ENCODE assay signal across 8 cellular contexts in the genomic region with DNA sequence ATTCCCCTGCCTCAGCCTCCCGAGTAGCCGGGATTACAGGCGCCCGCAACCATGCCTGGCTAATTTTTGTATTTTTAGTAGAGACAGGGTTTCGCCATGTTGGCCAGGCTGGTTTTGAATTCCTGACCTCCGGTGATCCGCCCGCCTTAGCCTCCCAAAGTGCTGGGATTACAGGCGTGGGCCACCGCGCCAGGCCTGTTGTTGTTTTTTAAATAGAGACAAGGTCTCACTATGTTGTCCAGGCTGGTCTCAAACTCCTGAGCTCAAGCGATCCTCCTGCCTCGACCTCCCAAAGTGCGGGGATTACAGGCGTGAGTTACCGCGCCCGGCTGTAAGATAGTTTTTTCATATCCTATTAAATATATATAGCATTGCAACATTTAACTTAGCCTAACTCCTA. TPM values are rescaled to one million over a fixed set of nuclear protein-coding genes. Genes with fewer than 3 reads are reported as not detected.
DNase-seq lines count a peak whose midpoint lies in the region; ATAC-seq and TF ChIP-seq lines count a peak whose summit lies in the region.
"Not testable (repeated sequence)": the region's sequence is repeated elsewhere in the genome, so short reads cannot be mapped to it uniquely, and the experiment has no call there.

No MANE protein-coding gene starts in this region.

- peaks cover 0 to 11% (median 1%) of the 10 kb centered on the region in 3 donors for H3K36me3 Mint-ChIP-seq in CD8-positive, alpha-beta memory T cell
- H3K36me3 Mint-ChIP-seq in activated naive CD8-positive, alpha-beta T cell treated with anti-CD3 and anti-CD28 coated beads, Interleukin-2, amount 10 ng/mL, durations not matched to agents 7 days and 5 days: peaks cover 23% of the 10 kb centered on the region
- H3K36me3 Mint-ChIP-seq in endodermal cell (ENCODE audit: low read depth); neural progenitor cell: not testable (repeated sequence)
- H3K36me3 Mint-ChIP-seq in immature natural killer cell: peaks cover 0 to 12% (median under 1%) of the 10 kb centered on the region in 3 donors

- peak overlapping the region; percentile 99 for H3K27ac ChIP-seq in CD8-positive, alpha-beta memory T cell (ENCODE audit: low read depth, low read length)
- not testable (repeated sequence) for H3K27ac ChIP-seq in Karpas-422 (ENCODE audit: low read length); WERI-Rb-1; endodermal cell (ENCODE audit: low read depth, low read length); neural progenitor cell
- H3K27ac ChIP-seq in stomach: peak overlapping the region in 3 of 5 donors; percentile 99 to 100 (median 99)

- not testable (repeated sequence) for TF ChIP-seq POLR2A in stomach (IDR thresholded peaks at IDR 0.05)

- H3K9me3 ChIP-seq in CD8-positive, alpha-beta memory T cell (ENCODE audit: low read length); Karpas-422 (ENCODE audit: low read length); WERI-Rb-1 (ENCODE audit: severe bottlenecking); endodermal cell (ENCODE audit: control insufficient read depth, low read length); neural progenitor cell (ENCODE audit: low read depth); stomach: not testable (repeated sequence)

- intact Hi-C loops in stomach (cut with DNase I; ENCODE audit: low total_unique reads): not testable (repeated sequence)

- H3K4me3 Mint-ChIP-seq in CD8-positive, alpha-beta memory T cell: peak overlapping the region; percentile 86 to 98 (median 94)
- H3K4me3 Mint-ChIP-seq in activated naive CD8-positive, alpha-beta T cell treated with anti-CD3 and anti-CD28 coated beads, Interleukin-2, amount 10 ng/mL, durations not matched to agents 7 days and 5 days: peak overlapping the region; percentile 91
- H3K4me3 Mint-ChIP-seq in endodermal cell (peak overlapping the region; percentile 77), immature natural killer cell (peak overlapping the region; percentile 36 to 100 (median 97)), neural progenitor cell (peak overlapping the region; percentile 93)

- H3K27me3 Mint-ChIP-seq in CD8-positive, alpha-beta memory T cell; activated naive CD8-positive, alpha-beta T cell treated with anti-CD3 and anti-CD28 coated beads, Interleukin-2, amount 10 ng/mL, durations not matched to agents 7 days and 5 days; endodermal cell (ENCODE audit: insufficient read depth); neural progenitor cell (ENCODE audit: insufficient read depth, low read depth): not testable (repeated sequence)
- H3K27me3 Mint-ChIP-seq in immature natural killer cell (ENCODE audit: low read depth in 3 of 3): peaks cover 3 to 12% (median 8%) of the 10 kb centered on the region in 3 donors

- H3K9me2 ChIP-seq in Karpas-422 (replicated peaks; ENCODE audit: insufficient read depth, low read length): not testable (repeated sequence)

- POLR2A ChIA-PET in CD8-positive, alpha-beta memory T cell (lab: Charles Lee): interaction anchor here (1.1 to 3.0 kb wide), 3 partner anchors 32 to 44 kb away, joined by 3 to 33 read pairs (median 7); partner anchors contain the start of gene IRS1
- POLR2A ChIA-PET in activated naive CD8-positive, alpha-beta T cell treated with anti-CD3 and anti-CD28 coated beads, Interleukin-2, amount 10 ng/mL, durations not matched to agents 7 days and 5 days (lab: Charles Lee): interaction anchor here (0.6 to 3.2 kb wide), 13 partner anchors 18 to 149 kb away, joined by 3 to 30 read pairs (median 8); partner anchors contain the start of gene IRS1

- H3K4me1 ChIP-seq in CD8-positive, alpha-beta memory T cell (ENCODE audit: insufficient read depth, low read length): peaks cover 45% of the 10 kb centered on the region
- peaks cover 38% of the 10 kb centered on the region for H3K4me1 ChIP-seq in Karpas-422 (ENCODE audit: low read length)
- H3K4me1 ChIP-seq in endodermal cell (ENCODE audit: control insufficient read depth, insufficient read depth, low read length); neural progenitor cell: not testable (repeated sequence)
- peaks cover 12 to 47% (median 33%) of the 10 kb centered on the region in 4 donors for H3K4me1 ChIP-seq in stomach

- CTCF ChIA-PET in CD8-positive, alpha-beta memory T cell (lab: Charles Lee): interaction anchor here (1.0 to 1.6 kb wide), 4 partner anchors 14 to 62 kb away, joined by 3 to 5 read pairs (median 4); partner anchors contain the start of gene IRS1

- not testable (repeated sequence) for H3K9me3 Mint-ChIP-seq in CD8-positive, alpha-beta memory T cell; activated naive CD8-positive, alpha-beta T cell treated with anti-CD3 and anti-CD28 coated beads, Interleukin-2, amount 10 ng/mL, durations not matched to agents 7 days and 5 days; endodermal cell; immature natural killer cell; neural progenitor cell

- not testable (repeated sequence) for H2AFZ ChIP-seq in Karpas-422 (ENCODE audit: low read length); neural progenitor cell (replicated peaks)

- H4K20me1 ChIP-seq in Karpas-422 (ENCODE audit: insufficient read depth, low read depth, low read length); neural progenitor cell (ENCODE audit: low read depth): not testable (repeated sequence)

- H3K4me2 ChIP-seq in Karpas-422 (ENCODE audit: low read depth, low read length, poor library complexity, severe bottlenecking): peak overlapping the region; percentile 87
- H3K4me2 ChIP-seq in neural progenitor cell: peak overlapping the region; percentile 70

- H3K9ac ChIP-seq in Karpas-422 (ENCODE audit: low read length): peak overlapping the region; percentile 86; the same call in 1 of the 2 replicates
- not testable (repeated sequence) for H3K9ac ChIP-seq in endodermal cell (ENCODE audit: extremely low read depth, low read length, poor library complexity, severe bottlenecking); neural progenitor cell

- H3K36me3 ChIP-seq in CD8-positive, alpha-beta memory T cell (ENCODE audit: insufficient read depth, low read length); Karpas-422 (ENCODE audit: insufficient read depth, low read length); WERI-Rb-1; endodermal cell (ENCODE audit: control insufficient read depth, insufficient read depth, low read length); neural progenitor cell; stomach: not testable (repeated sequence)

- WGBS in endodermal cell (ENCODE audit: insufficient coverage in 1 of 2, insufficient read length in 1 of 2), 2 experiments: 97 to 98% methylated on average over 11 to 18 of the region's 18 CpGs
- 85 to 93% (median 92%) methylated on average over 18 of the region's 18 CpGs for WGBS in stomach, 5 donors

- H3K79me2 ChIP-seq in Karpas-422 (ENCODE audit: low read length): peaks cover 16% of the 10 kb centered on the region
- peaks cover 16% of the 10 kb centered on the region for H3K79me2 ChIP-seq in neural progenitor cell (ENCODE audit: low read depth)

- TF ChIP-seq CTCF in WERI-Rb-1 (IDR thresholded peaks at IDR 0.05; ENCODE audit: low read depth, low read length); endodermal cell (conservative IDR thresholded peaks at IDR 0.05); neural progenitor cell (IDR thresholded peaks at IDR 0.05); stomach (IDR thresholded peaks at IDR 0.05): not testable (repeated sequence)

- not testable (repeated sequence) for TF ChIP-seq EP300 in stomach (IDR thresholded peaks at IDR 0.05)

- peaks cover 11% of the 10 kb centered on the region for H3F3A ChIP-seq in neural progenitor cell (ENCODE audit: low read depth)

- peaks cover 49 to 58% (median 57%) of the 10 kb centered on the region in 3 donors for H3K4me1 Mint-ChIP-seq in CD8-positive, alpha-beta memory T cell
- H3K4me1 Mint-ChIP-seq in activated naive CD8-positive, alpha-beta T cell treated with anti-CD3 and anti-CD28 coated beads, Interleukin-2, amount 10 ng/mL, durations not matched to agents 7 days and 5 days: peaks cover 39% of the 10 kb centered on the region
- not testable (repeated sequence) for H3K4me1 Mint-ChIP-seq in endodermal cell
- peaks cover 29 to 40% of the 10 kb centered on the region in 2 donors for H3K4me1 Mint-ChIP-seq in immature natural killer cell
- peaks cover 16% of the 10 kb centered on the region for H3K4me1 Mint-ChIP-seq in neural progenitor cell

- H3K27ac Mint-ChIP-seq in CD8-positive, alpha-beta memory T cell: peak overlapping the region in 4 of 8 donors; percentile 4 to 100 (median 98)
- peak overlapping the region; percentile 98 for H3K27ac Mint-ChIP-seq in activated naive CD8-positive, alpha-beta T cell treated with anti-CD3 and anti-CD28 coated beads, Interleukin-2, amount 10 ng/mL, durations not matched to agents 7 days and 5 days
- H3K27ac Mint-ChIP-seq in endodermal cell, immature natural killer cell, neural progenitor cell: not testable (repeated sequence)

- DNase-seq in CD8-positive, alpha-beta memory T cell; Karpas-422; WERI-Rb-1; activated naive CD8-positive, alpha-beta T cell treated with anti-CD3 and anti-CD28 coated beads, Interleukin-2, amount 10 ng/mL, durations not matched to agents 7 days and 5 days; endodermal cell; immature natural killer cell; neural progenitor cell (ENCODE audit: low spot score); stomach: not testable (repeated sequence)

- not testable (repeated sequence) for H3K27me3 ChIP-seq in CD8-positive, alpha-beta memory T cell (ENCODE audit: insufficient read depth, low read length, poor library complexity, severe bottlenecking); Karpas-422 (ENCODE audit: low read length); WERI-Rb-1 (ENCODE audit: insufficient read depth, low read depth, severe bottlenecking); endodermal cell (ENCODE audit: control insufficient read depth, insufficient read depth, low read length, poor library complexity, severe bottlenecking); stomach
- H3K27me3 ChIP-seq in neural progenitor cell: peaks cover 12% of the 10 kb centered on the region

- ATAC-seq in activated naive CD8-positive, alpha-beta T cell treated with anti-CD3 and anti-CD28 coated beads, Interleukin-2, amount 10 ng/mL, durations not matched to agents 7 days and 5 days (ENCODE audit: low read depth): not testable (repeated sequence)

- peak overlapping the region; percentile 85 for H3K4me3 ChIP-seq in CD8-positive, alpha-beta memory T cell (ENCODE audit: low read length)
- H3K4me3 ChIP-seq in Karpas-422 (ENCODE audit: low read length): peak overlapping the region; percentile 74
- H3K4me3 ChIP-seq in WERI-Rb-1 (ENCODE audit: low read depth, low read length): peak overlapping the region; percentile 92; the same call in 1 of the 2 replicates
- H3K4me3 ChIP-seq in endodermal cell (ENCODE audit: low read length): peak overlapping the region; percentile 90
- not testable (repeated sequence) for H3K4me3 ChIP-seq in neural progenitor cell
- H3K4me3 ChIP-seq in stomach: peak overlapping the region; percentile 58 to 84 (median 66)

RNA-seq across cellular contexts. Expression of gene RHBDD1, which starts 1.0 kb away (rescaled TPM):
- total RNA-seq in CD8-positive, alpha-beta memory T cell: 10 to 100 TPM; 32.8 to 35.7 TPM
- 19.2 TPM for polyA plus RNA-seq in CD8-positive, alpha-beta memory T cell
- 35.6 and 74.9 TPM in 2 replicates for total RNA-seq in Karpas-422 (2014; rRNA removed; shearing (Covaris generic); ENCODE audit: low replicate concordance)
- total RNA-seq in activated naive CD8-positive, alpha-beta T cell treated with anti-CD3 and anti-CD28 coated beads, Interleukin-2, amount 10 ng/mL, durations not matched to agents 7 days and 5 days: 10 to 100 TPM; 33.1 to 44.9 TPM
- total RNA-seq in endodermal cell: 10 to 100 TPM; 35.2 to 46.2 TPM
- 24.5 TPM for polyA plus RNA-seq in endodermal cell (2013, experiment 1 of 2)
- polyA plus RNA-seq in endodermal cell (2013, experiment 2 of 2): 19.1 TPM
- 10 to 100 TPM; 10.3 to 19.0 (median 11.2) TPM for polyA plus RNA-seq in immature natural killer cell
- 13.8 and 15.1 TPM in 2 replicates for total RNA-seq in neural progenitor cell (ENCODE audit: low replicate concordance)
- 10 to 100 TPM in 3 of 5 donors, 1 to 10 TPM in 2; 5.4 to 31.6 (median 11.7) TPM for total RNA-seq in stomach
- 1 to 10 TPM; 1.8 to 5.9 (median 4.5) TPM for polyA plus RNA-seq in stomach

RNA-seq across cellular contexts. Expression of gene IRS1, which starts 35.3 kb away (rescaled TPM):
- total RNA-seq in CD8-positive, alpha-beta memory T cell: 1 to 10 TPM; 3.6 to 3.9 TPM
- 0.20 TPM for polyA plus RNA-seq in CD8-positive, alpha-beta memory T cell
- 3.5 and 3.9 TPM in 2 replicates for total RNA-seq in Karpas-422 (2014; rRNA removed; shearing (Covaris generic); ENCODE audit: low replicate concordance)
- 1 to 10 TPM; 6.5 to 8.0 TPM for total RNA-seq in activated naive CD8-positive, alpha-beta T cell treated with anti-CD3 and anti-CD28 coated beads, Interleukin-2, amount 10 ng/mL, durations not matched to agents 7 days and 5 days
- total RNA-seq in endodermal cell (10 to 100 TPM; 16.2 to 16.6 TPM), neural progenitor cell (ENCODE audit: low replicate concordance) (8.4 and 13.0 TPM in 2 replicates), stomach (10 to 100 TPM in 4 of 5 donors, 1 to 10 TPM in 1; 8.4 to 26.8 (median 15.6) TPM)
- 17.0 TPM for polyA plus RNA-seq in endodermal cell (2013, experiment 1 of 2)
- 15.8 TPM for polyA plus RNA-seq in endodermal cell (2013, experiment 2 of 2)
- polyA plus RNA-seq in immature natural killer cell (under 1 TPM in 1 of 3 donors, not detected in 2; 0.03 TPM), stomach (10 to 100 TPM in 1 of 3 donors, 1 to 10 TPM in 2; 2.1 to 11.0 (median 5.0) TPM)
